ENCODE assay signal across 11 cellular contexts in the genomic region with DNA sequence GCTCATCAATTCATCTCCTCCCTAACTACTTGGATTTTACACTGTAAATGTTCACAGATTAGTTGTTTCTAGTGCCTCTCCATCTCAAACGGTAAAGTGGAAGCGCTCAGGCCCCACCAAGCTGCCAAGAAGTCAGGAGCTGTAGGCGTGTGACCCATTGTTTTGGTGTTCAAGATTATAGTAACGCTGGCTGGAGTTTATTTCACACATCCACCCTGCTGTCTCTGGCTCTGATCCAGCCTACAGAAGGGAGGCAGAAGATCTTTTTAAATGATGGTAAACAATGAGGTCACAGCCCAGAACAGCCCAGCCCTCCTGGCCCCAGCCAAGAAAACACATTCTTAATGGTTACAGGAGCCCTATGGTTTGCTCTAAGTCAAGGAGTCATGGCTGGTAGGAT. TPM values are rescaled to one million over a fixed set of nuclear protein-coding genes. Genes with fewer than 3 reads are reported as not detected.
DNase-seq lines count a peak whose midpoint lies in the region; ATAC-seq, FAIRE-seq and TF ChIP-seq lines count a peak whose summit lies in the region.
"Had no signal": no experiment of that assay in that cellular context is flagged by ENCODE, and none has a peak within 500 bp of the region (broad histone marks: within the 10 kb centered on the region; RNA-seq: fewer than 3 reads in every experiment).

No MANE protein-coding gene starts in this region.

- H3K9ac ChIP-seq in kidney (ENCODE audit: low read length in 2 of 2) (no peak overlapping the region), subcutaneous abdominal adipose tissue (ENCODE audit: low read length in 5 of 5) (no peak overlapping the region)

- FAIRE-seq in kidney (lab: Jason Lieb, UNC): no peak

- intact Hi-C loops in kidney (cut with DNase I): no loop called here

- H3K36me3 ChIP-seq in brain microvascular endothelial cell (replicated peaks) (no peaks in the 10 kb centered on the region), kidney (ENCODE audit: control insufficient read depth in 1 of 2, insufficient read depth in 2 of 2, low read length in 2 of 2) (no peaks in the 10 kb centered on the region), subcutaneous abdominal adipose tissue (ENCODE audit: control insufficient read depth in 5 of 5, insufficient read depth in 5 of 5, low read length in 5 of 5) (no peaks in the 10 kb centered on the region)

- no peak overlapping the region for H3K4me3 ChIP-seq in brain microvascular endothelial cell (ENCODE audit: low read depth, low read length)
- no peak overlapping the region for H3K4me3 ChIP-seq in kidney (ENCODE audit: low read length in 2 of 2)
- no peak overlapping the region for H3K4me3 ChIP-seq in subcutaneous abdominal adipose tissue (ENCODE audit: low read depth in 1 of 5, low read length in 5 of 5)

- in situ Hi-C loops in brain microvascular endothelial cell (cut with HindIII; ENCODE audit: low pct_ligation_motif_present, low sequenced_read_pairs): no loop called here

- DNase-seq in HT1080 (ENCODE audit: low read depth) (peak; percentile 36), brain microvascular endothelial cell (peak; percentile 92), kidney (no peak), KG1 (lab: John Stamatoyannopoulos, UW) (no peak)
- DNase-seq: activated naive CD8-positive, alpha-beta T cell treated with anti-CD3 and anti-CD28 coated beads, Interleukin-2, amount 50 U/mL, for 24 hours had no signal

- H3K27ac ChIP-seq in brain microvascular endothelial cell (peak overlapping the region; percentile 40), kidney (ENCODE audit: low read depth in 2 of 2, low read length in 2 of 2) (peak overlapping the region; percentile 18 to 55), subcutaneous abdominal adipose tissue (ENCODE audit: low read depth, low read length) (peak overlapping the region; percentile 59)

- no peak for ATAC-seq in GM18505 (IDR thresholded peaks at IDR 0.05; ENCODE audit: unreplicated experiment)
- ATAC-seq in GM19035 (IDR thresholded peaks at IDR 0.05; ENCODE audit: unreplicated experiment): no peak
- no peak for ATAC-seq in HG03097 (IDR thresholded peaks at IDR 0.05; ENCODE audit: low FRiP score, unreplicated experiment)
- ATAC-seq: activated naive CD8-positive, alpha-beta T cell treated with anti-CD3 and anti-CD28 coated beads, Interleukin-2, amount 50 U/mL, for 24 hours had no signal

- no peak for TF ChIP-seq POLR2A in GM18505 (IDR thresholded peaks at IDR 0.05; ENCODE audit: borderline replicate concordance, extremely low read depth, insufficient read depth, insufficient read length)

- H3K9me3 ChIP-seq in kidney (ENCODE audit: control insufficient read depth in 1 of 2, low read length in 2 of 2) (peaks cover 0 to 12% of the 10 kb centered on the region in 2 donors), subcutaneous abdominal adipose tissue (ENCODE audit: control insufficient read depth in 5 of 5, low read length in 5 of 5) (peaks cover 0 to 4% (median 0%) of the 10 kb centered on the region in 5 donors)

- H3K4me1 ChIP-seq in kidney (ENCODE audit: control insufficient read depth in 1 of 2, insufficient read depth in 1 of 2, low read depth in 1 of 2, low read length in 2 of 2) (no peaks in the 10 kb centered on the region), subcutaneous abdominal adipose tissue (ENCODE audit: control insufficient read depth in 5 of 5, insufficient read depth in 5 of 5, low read length in 5 of 5) (peaks cover 8 to 43% (median 26%) of the 10 kb centered on the region in 5 donors)

- H3K27me3 ChIP-seq in brain microvascular endothelial cell (replicated peaks): no peaks in the 10 kb centered on the region
- H3K27me3 ChIP-seq in subcutaneous abdominal adipose tissue (ENCODE audit: control insufficient read depth in 5 of 5, insufficient read depth in 4 of 5, low read length in 5 of 5): no peaks in the 10 kb centered on the region

- no peak for TF ChIP-seq CTCF in brain microvascular endothelial cell (IDR thresholded peaks at IDR 0.05; ENCODE audit: low read depth, low read length, missing control alignments)
- TF ChIP-seq CTCF in kidney (IDR thresholded peaks at IDR 0.05; ENCODE audit: borderline replicate concordance, extremely low read depth, insufficient read depth): no peak

RNA-seq across cellular contexts. Expression of a gene that starts 25.7 kb away (rescaled TPM):
- 0.13 and 0.26 TPM in 2 replicates for total RNA-seq in HT1080 (2014; rRNA removed; shearing (Covaris generic))
- polyA plus RNA-seq in HT1080 (2015; cell fraction: cytosol; rRNA removed): 1.7 and 2.2 TPM in 2 replicates
- polyA plus RNA-seq in HT1080 (2015; cell fraction: nucleus; rRNA removed): 2.0 and 3.0 TPM in 2 replicates
- 39.9 TPM for total RNA-seq in kidney
- polyA plus RNA-seq in kidney (ENCODE audit: insufficient read depth, low read depth, low replicate concordance): 5.5 TPM
- total RNA-seq: neural crest cell; T-helper 1 cell treated with Interleukin-12 subunit alpha and Interleukin-12 subunit beta and Interleukin-4 antibody, amounts not matched to agents 30 ng/mL and 1 ng/mL, for 36 hours had no signal

Comparison
In these comparisons a context has a peak if more than half of its experiments do, and no peak if none do; other contexts are left out.
1. DNase-seq: peak in HT1080 (single experiment) and brain microvascular endothelial cell (single experiment); none in kidney (single experiment) and KG1 (single experiment).
2. RNA of a gene that starts 25.7 kb away (total RNA-seq): 39.9 TPM in kidney (single experiment); 0.13 to 0.26 TPM in HT1080; every median in the first group is over 10 times any median in the second.
3. Peak in every context shown above with its lines, with median percentiles within 50 percentile points of each other: H3K27ac ChIP-seq.